Comparison of ENCODE assay signal across 13 cellular contexts in the genomic region with DNA sequence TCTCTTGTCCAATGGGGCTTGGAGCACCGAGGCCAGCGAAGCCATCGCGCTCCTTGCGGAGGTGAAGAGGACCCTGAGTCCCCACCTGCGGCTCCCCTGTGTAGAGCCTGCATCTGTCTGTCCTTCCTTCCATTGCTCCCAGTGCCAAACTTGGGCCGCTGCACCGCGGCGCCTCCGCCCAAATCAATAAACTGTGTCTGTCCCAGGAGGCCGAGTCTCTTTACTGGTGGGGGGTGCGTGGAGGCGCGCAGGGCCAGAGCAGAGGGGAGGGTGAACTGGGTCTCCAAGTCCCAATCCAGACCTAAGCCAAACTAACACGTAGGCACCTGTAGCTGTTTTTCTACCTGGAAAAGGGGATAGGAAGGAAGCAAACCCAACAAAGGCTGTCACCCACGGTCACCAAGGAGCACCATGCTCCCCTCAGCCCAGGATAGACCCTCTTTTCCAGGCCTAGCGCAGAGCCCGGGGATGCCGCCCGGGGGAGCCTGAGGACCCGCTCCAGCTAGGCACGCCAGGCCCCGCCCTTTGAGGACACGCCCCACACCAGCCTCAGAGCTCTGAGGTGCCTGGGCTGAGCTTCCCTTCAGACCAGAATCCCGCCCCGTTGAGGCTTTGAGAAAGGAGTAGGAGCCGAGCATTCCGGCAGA. TPM values are rescaled to one million over a fixed set of nuclear protein-coding genes. Genes with fewer than 3 reads are reported as not detected.
DNase-seq lines count a peak whose midpoint lies in the region; ATAC-seq and TF ChIP-seq lines count a peak whose summit lies in the region.
"Had no signal": no experiment of that assay in that cellular context is flagged by ENCODE, and none has a peak within 500 bp of the region (broad histone marks: within the 10 kb centered on the region; RNA-seq: fewer than 3 reads in every experiment).

No MANE protein-coding gene starts in this region.

- whole genome bisulfite sequencing in heart right ventricle, 2 donors: 4 to 6% methylated on average over 29 of the region's 29 CpGs
- 5% methylated on average over 29 of the region's 29 CpGs for WGBS in right cardiac atrium

- H3K9ac ChIP-seq in iPS-18a (ENCODE audit: low read length): no peak overlapping the region
- H3K9ac ChIP-seq: BLaER1 treated with 17β-estradiol and CSF1 and Interleukin-3, amounts not matched to agents 10 nM and 100 nM had no signal

- H3K4me1 ChIP-seq in heart right ventricle (peaks cover 0 to 33% (median 17%) of the 10 kb centered on the region in 9 donors), Peyer's patch (peaks cover 0 to 21% (median 0%) of the 10 kb centered on the region in 4 donors), iPS-18a (ENCODE audit: control insufficient read depth, low read depth, low read length) (peaks cover 15% of the 10 kb centered on the region), right cardiac atrium (ENCODE audit: control insufficient read depth, insufficient read depth, low read length) (no peaks in the 10 kb centered on the region)

- H3K4me3 ChIP-seq in heart right ventricle (no peak overlapping the region), Peyer's patch (no peak overlapping the region), iPS-18a (ENCODE audit: low read length) (peak overlapping the region; percentile 15), right cardiac atrium (ENCODE audit: low read length) (no peak overlapping the region)
- H3K4me3 ChIP-seq: BLaER1 treated with 17β-estradiol and CSF1 and Interleukin-3, amounts not matched to agents 10 nM and 100 nM; right atrium auricular region; tibial nerve had no signal

- H3K27ac ChIP-seq in heart right ventricle (no peak overlapping the region), Peyer's patch (no peak overlapping the region), iPS-18a (ENCODE audit: low read length) (no peak overlapping the region), right cardiac atrium (ENCODE audit: low read length) (no peak overlapping the region)
- H3K27ac ChIP-seq: BLaER1 treated with 17β-estradiol and CSF1 and Interleukin-3, amounts not matched to agents 10 nM and 100 nM; right atrium auricular region; tibial nerve had no signal

- DNase-seq in cardiac septum (ENCODE audit: low spot score): peak; percentile 61
- no peak for DNase-seq in heart right ventricle
- DNase-seq in Peyer's patch: peak in 2 of 3 donors; percentile 36 to 42
- no peak for DNase-seq in stimulated activated naive CD4-positive, alpha-beta T cell (lab: John Stamatoyannopoulos, UW)
- DNase-seq in HCEC 1CT: no peak
- no peak for DNase-seq in right cardiac atrium
- DNase-seq: anterior cingulate cortex, NCI-H446 had no signal

- TF ChIP-seq POLR2A in Peyer's patch (IDR thresholded peaks at IDR 0.05): no peak

- H3K9me3 ChIP-seq in heart right ventricle (no peaks in the 10 kb centered on the region), Peyer's patch (peaks cover 0 to 9% (median 0%) of the 10 kb centered on the region in 4 donors), iPS-18a (ENCODE audit: control insufficient read depth, low read depth, low read length) (peaks cover under 1% of the 10 kb centered on the region), right cardiac atrium (ENCODE audit: control insufficient read depth, low read length) (no peaks in the 10 kb centered on the region)
- H3K9me3 ChIP-seq: right atrium auricular region, tibial nerve had no signal

- no peak for TF ChIP-seq CTCF in heart right ventricle (IDR thresholded peaks at IDR 0.05)
- TF ChIP-seq CTCF in Peyer's patch (IDR thresholded peaks at IDR 0.05): no peak

- no peaks in the 10 kb centered on the region for H3K36me3 ChIP-seq in heart right ventricle
- H3K36me3 ChIP-seq in Peyer's patch: no peaks in the 10 kb centered on the region
- no peaks in the 10 kb centered on the region for H3K36me3 ChIP-seq in iPS-18a (ENCODE audit: control insufficient read depth, low read depth, low read length)
- H3K36me3 ChIP-seq: BLaER1 treated with 17β-estradiol and CSF1 and Interleukin-3, amounts not matched to agents 10 nM and 100 nM; right atrium auricular region; tibial nerve had no signal

- H3K27me3 ChIP-seq in heart right ventricle (peaks cover 60 to 100% (median 100%) of the 10 kb centered on the region in 7 donors), Peyer's patch (peaks cover 0 to 40% of the 10 kb centered on the region in 2 donors), iPS-18a (ENCODE audit: control insufficient read depth, insufficient read depth, low read length) (peaks cover 99% of the 10 kb centered on the region), right cardiac atrium (ENCODE audit: control insufficient read depth, insufficient read depth) (no peaks in the 10 kb centered on the region)

- ATAC-seq in heart right ventricle: no peak
- ATAC-seq in HG03521 (IDR thresholded peaks at IDR 0.05; ENCODE audit: unreplicated experiment): no peak
- ATAC-seq in right cardiac atrium: no peak

- intact Hi-C loops in cardiac septum (cut with DNase I) (no loop called here), heart right ventricle (cut with DNase I) (no loop called here), right cardiac atrium (cut with DNase I) (no loop called here)

RNA-seq across cellular contexts. Expression of a gene that starts 1.2 kb away (rescaled TPM):
- total RNA-seq in cardiac septum (not detected), heart right ventricle (not detected), Peyer's patch (1 to 10 TPM in 3 of 4 donors, not detected in 1; 2.1 to 3.8 (median 3.4) TPM), right cardiac atrium (not detected)
- polyA plus RNA-seq in heart right ventricle (not detected), right cardiac atrium (not detected)
- total RNA-seq: right atrium auricular region, tibial nerve had no signal

RNA-seq across cellular contexts. Expression of a gene that starts 2.5 kb away (rescaled TPM):
- total RNA-seq in cardiac septum (not detected), heart right ventricle (not detected), Peyer's patch (under 1 TPM in 1 of 4 donors, not detected in 3; 0.47 TPM), right cardiac atrium (under 1 TPM in 1 of 4 donors, not detected in 3; 0.14 TPM)
- polyA plus RNA-seq in heart right ventricle (not detected), right cardiac atrium (0.23 TPM)
- total RNA-seq: right atrium auricular region, tibial nerve had no signal

Comparison
In these comparisons a context has a peak if more than half of its experiments do, and no peak if none do; other contexts are left out.
1. DNase-seq: peak in cardiac septum (single experiment) and Peyer's patch (2 of 3); none in heart right ventricle (0 of 2), stimulated activated naive CD4-positive, alpha-beta T cell (0 of 6), HCEC 1CT (single experiment) and right cardiac atrium (0 of 3).